In the genomic region with DNA sequence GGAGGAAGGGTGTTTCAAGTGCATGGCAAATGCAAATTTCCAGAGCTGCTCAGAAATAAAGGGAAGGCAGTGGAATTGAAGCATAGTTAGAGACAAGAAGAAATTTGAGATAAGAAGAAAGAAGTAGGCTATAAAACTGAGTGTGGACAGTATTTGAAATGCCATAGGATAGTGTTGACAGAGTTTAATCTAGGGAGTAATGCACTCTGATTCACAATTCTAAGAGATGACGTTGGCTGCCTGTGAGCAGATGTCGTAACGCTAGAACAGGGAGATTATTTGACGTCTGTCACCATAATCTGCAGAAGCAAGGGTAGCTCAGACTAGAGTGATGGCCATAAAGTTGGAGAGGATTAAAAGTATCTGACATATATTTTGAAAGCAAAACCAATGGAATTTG, we compare ENCODE assay signal across 25 cellular contexts.
"Had no signal": no experiment of that assay in that cellular context is flagged by ENCODE, and none has a peak within 500 bp of the region (broad histone marks: within the 10 kb centered on the region; RNA-seq: fewer than 3 reads in every experiment).

No MANE protein-coding gene starts in this region.

- H3K4me1 ChIP-seq: left ventricle myocardium inferior, right atrium auricular region, stomach, testis, thyroid gland, transverse colon, upper lobe of left lung, vagina had no signal

- H3K36me3 ChIP-seq: left ventricle myocardium inferior, ovary, right atrium auricular region, stomach, thyroid gland, transverse colon, upper lobe of left lung, vagina had no signal

- H3K4me3 ChIP-seq: left ventricle myocardium inferior, lung, mucosa of descending colon, ovary, right atrium auricular region, skin epidermis, stomach, testis, thyroid gland, transverse colon, upper lobe of left lung, vagina had no signal

- H3K27ac Mint-ChIP-seq: naive thymus-derived CD4-positive, alpha-beta T cell; natural killer cell treated with Interleukin-12 subunit alpha and Interleukin-12 subunit beta and Interleukin-15 and Interleukin-18, amount 100 ng/mL, for 72 hours; progenitor cell of endocrine pancreas; stimulated activated naive B cell treated with anti-CD40 and anti-IgM and Interleukin-4, amounts not matched to agents 10 μg/mL and 1 μg/mL and 100 μg/mL, for 72 hours had no signal

- H3K4me3 Mint-ChIP-seq: naive thymus-derived CD4-positive, alpha-beta T cell; natural killer cell treated with Interleukin-12 subunit alpha and Interleukin-12 subunit beta and Interleukin-15 and Interleukin-18, amount 100 ng/mL, for 72 hours; stimulated activated naive B cell treated with anti-CD40 and anti-IgM and Interleukin-4, amounts not matched to agents 10 μg/mL and 1 μg/mL and 100 μg/mL, for 72 hours had no signal

- DNase-seq: hippocampal formation; kidney glomerular epithelial cell; left colon; left ventricle myocardium inferior; midbrain; mucosa of descending colon; naive thymus-derived CD4-positive, alpha-beta T cell; ovary; stimulated activated CD4-positive, alpha-beta T cell treated with anti-CD3 and anti-CD28 coated beads, Interleukin-12 subunit alpha, Interleukin-12 subunit beta, amount 100 ng/mL, for 4 hours; stimulated activated CD4-positive, alpha-beta T cell treated with anti-CD3 and anti-CD28 coated beads, Interleukin-15, amount 100 ng/mL, for 24 hours; stimulated activated CD4-positive, alpha-beta T cell treated with anti-CD3 and anti-CD28 coated beads, Interleukin-2, amount 100 ng/mL, for 24 hours; stimulated activated CD4-positive, alpha-beta T cell treated with anti-CD3 and anti-CD28 coated beads, Interleukin-4, amount 100 ng/mL, for 1 hour; stimulated activated naive B cell treated with anti-CD40 and anti-IgM and Interleukin-4, amounts not matched to agents 10 μg/mL and 1 μg/mL and 100 μg/mL, for 72 hours; stimulated activated naive CD8-positive, alpha-beta T cell treated with anti-CD3 and anti-CD28 coated beads, Interleukin-15, Interleukin-2, amounts not matched to agents 100 U/mL and 50 U/mL, for 24 hours; stomach; testis; thyroid gland; transverse colon; upper lobe of left lung had no signal

- H3K27me3 ChIP-seq: ovary, right atrium auricular region, testis, thyroid gland, transverse colon, upper lobe of left lung, vagina had no signal

- H3K4me1 Mint-ChIP-seq: naive thymus-derived CD4-positive, alpha-beta T cell; stimulated activated naive B cell treated with anti-CD40 and anti-IgM and Interleukin-4, amounts not matched to agents 10 μg/mL and 1 μg/mL and 100 μg/mL, for 72 hours had no signal

- H3K27ac ChIP-seq: left ventricle myocardium inferior, ovary, right atrium auricular region, skin epidermis, stomach, testis, thyroid gland, transverse colon, upper lobe of left lung, vagina had no signal

- H3K9me3 ChIP-seq: left ventricle myocardium inferior, mucosa of descending colon, ovary, right atrium auricular region, stomach, testis, thyroid gland, transverse colon, upper lobe of left lung, vagina had no signal

- H3K36me3 Mint-ChIP-seq: naive thymus-derived CD4-positive, alpha-beta T cell; natural killer cell treated with Interleukin-12 subunit alpha and Interleukin-12 subunit beta and Interleukin-15 and Interleukin-18, amount 100 ng/mL, for 72 hours; stimulated activated naive B cell treated with anti-CD40 and anti-IgM and Interleukin-4, amounts not matched to agents 10 μg/mL and 1 μg/mL and 100 μg/mL, for 72 hours had no signal

- H3K27me3 Mint-ChIP-seq: stimulated activated naive B cell treated with anti-CD40 and anti-IgM and Interleukin-4, amounts not matched to agents 10 μg/mL and 1 μg/mL and 100 μg/mL, for 72 hours had no signal
